Comparison of ENCODE assay signal across 1 cellular context in genomic region chr1:167223144-167224103, GRCh38.
TF ChIP-seq lines count a peak whose summit lies in the region.

No MANE protein-coding gene starts in this region.

TF ChIP-seq in HEK293, 187 proteins besides CTCF, POLR2A, EP300 and RAD21 (continued from another document and continues in another):
- TF ChIP-seq, protein P1, sequence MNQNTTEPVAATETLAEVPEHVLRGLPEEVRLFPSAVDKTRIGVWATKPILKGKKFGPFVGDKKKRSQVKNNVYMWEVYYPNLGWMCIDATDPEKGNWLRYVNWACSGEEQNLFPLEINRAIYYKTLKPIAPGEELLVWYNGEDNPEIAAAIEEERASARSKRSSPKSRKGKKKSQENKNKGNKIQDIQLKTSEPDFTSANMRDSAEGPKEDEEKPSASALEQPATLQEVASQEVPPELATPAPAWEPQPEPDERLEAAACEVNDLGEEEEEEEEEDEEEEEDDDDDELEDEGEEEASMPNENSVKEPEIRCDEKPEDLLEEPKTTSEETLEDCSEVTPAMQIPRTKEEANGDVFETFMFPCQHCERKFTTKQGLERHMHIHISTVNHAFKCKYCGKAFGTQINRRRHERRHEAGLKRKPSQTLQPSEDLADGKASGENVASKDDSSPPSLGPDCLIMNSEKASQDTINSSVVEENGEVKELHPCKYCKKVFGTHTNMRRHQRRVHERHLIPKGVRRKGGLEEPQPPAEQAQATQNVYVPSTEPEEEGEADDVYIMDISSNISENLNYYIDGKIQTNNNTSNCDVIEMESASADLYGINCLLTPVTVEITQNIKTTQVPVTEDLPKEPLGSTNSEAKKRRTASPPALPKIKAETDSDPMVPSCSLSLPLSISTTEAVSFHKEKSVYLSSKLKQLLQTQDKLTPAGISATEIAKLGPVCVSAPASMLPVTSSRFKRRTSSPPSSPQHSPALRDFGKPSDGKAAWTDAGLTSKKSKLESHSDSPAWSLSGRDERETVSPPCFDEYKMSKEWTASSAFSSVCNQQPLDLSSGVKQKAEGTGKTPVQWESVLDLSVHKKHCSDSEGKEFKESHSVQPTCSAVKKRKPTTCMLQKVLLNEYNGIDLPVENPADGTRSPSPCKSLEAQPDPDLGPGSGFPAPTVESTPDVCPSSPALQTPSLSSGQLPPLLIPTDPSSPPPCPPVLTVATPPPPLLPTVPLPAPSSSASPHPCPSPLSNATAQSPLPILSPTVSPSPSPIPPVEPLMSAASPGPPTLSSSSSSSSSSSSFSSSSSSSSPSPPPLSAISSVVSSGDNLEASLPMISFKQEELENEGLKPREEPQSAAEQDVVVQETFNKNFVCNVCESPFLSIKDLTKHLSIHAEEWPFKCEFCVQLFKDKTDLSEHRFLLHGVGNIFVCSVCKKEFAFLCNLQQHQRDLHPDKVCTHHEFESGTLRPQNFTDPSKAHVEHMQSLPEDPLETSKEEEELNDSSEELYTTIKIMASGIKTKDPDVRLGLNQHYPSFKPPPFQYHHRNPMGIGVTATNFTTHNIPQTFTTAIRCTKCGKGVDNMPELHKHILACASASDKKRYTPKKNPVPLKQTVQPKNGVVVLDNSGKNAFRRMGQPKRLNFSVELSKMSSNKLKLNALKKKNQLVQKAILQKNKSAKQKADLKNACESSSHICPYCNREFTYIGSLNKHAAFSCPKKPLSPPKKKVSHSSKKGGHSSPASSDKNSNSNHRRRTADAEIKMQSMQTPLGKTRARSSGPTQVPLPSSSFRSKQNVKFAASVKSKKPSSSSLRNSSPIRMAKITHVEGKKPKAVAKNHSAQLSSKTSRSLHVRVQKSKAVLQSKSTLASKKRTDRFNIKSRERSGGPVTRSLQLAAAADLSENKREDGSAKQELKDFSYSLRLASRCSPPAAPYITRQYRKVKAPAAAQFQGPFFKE (tag by site-specific recombination; IDR thresholded peaks at IDR 0.05; ENCODE audit: borderline replicate concordance), result no peak
- TF ChIP-seq ZNF610 (tag by site-specific recombination; IDR thresholded peaks at IDR 0.05; ENCODE audit: borderline replicate concordance) (no peak), ZBTB11 (tag by site-specific recombination; conservative IDR thresholded peaks at IDR 0.05; ENCODE audit: low read depth) (no peak), ZNF404 (tag by site-specific recombination; IDR thresholded peaks at IDR 0.05) (no peak), GLIS1 (tag by site-specific recombination; IDR thresholded peaks at IDR 0.05) (no peak), KLF1 (tag by site-specific recombination; IDR thresholded peaks at IDR 0.05) (no peak), ZNF239 (tag by site-specific recombination; IDR thresholded peaks at IDR 0.05) (no peak), AEBP2 (tag by site-specific recombination; IDR thresholded peaks at IDR 0.05; ENCODE audit: borderline replicate concordance) (no peak), ZNF114 (tag by site-specific recombination; IDR thresholded peaks at IDR 0.05) (no peak), ZNF785 (tag by site-specific recombination; IDR thresholded peaks at IDR 0.05) (no peak), GLIS2 (tag by site-specific recombination; IDR thresholded peaks at IDR 0.05) (no peak), MYNN (tag by site-specific recombination; IDR thresholded peaks at IDR 0.05; ENCODE audit: borderline replicate concordance) (no peak), MEIS1 (CRISPR knock-in tag; IDR thresholded peaks at IDR 0.05; ENCODE audit: borderline replicate concordance) (peak; percentile 96), ZFHX2 (tag by site-specific recombination; conservative IDR thresholded peaks at IDR 0.05) (no peak), REST (tag by site-specific recombination; IDR thresholded peaks at IDR 0.05) (no peak), ZNF132 (tag by site-specific recombination; IDR thresholded peaks at IDR 0.05; ENCODE audit: borderline replicate concordance) (no peak), ZNF324 (tag by site-specific recombination; IDR thresholded peaks at IDR 0.05) (peak; percentile 58; the same call in 1 of the 2 replicates), ZNF138 (tag by site-specific recombination; IDR thresholded peaks at IDR 0.05; ENCODE audit: borderline replicate concordance) (no peak), ZNF266 (tag by site-specific recombination; IDR thresholded peaks at IDR 0.05; ENCODE audit: low read depth) (no peak), KLF16 (tag by site-specific recombination; IDR thresholded peaks at IDR 0.05) (no peak), ZNF560 (tag by site-specific recombination; IDR thresholded peaks at IDR 0.05; ENCODE audit: borderline replicate concordance) (no peak), ZNF544 (tag by site-specific recombination; IDR thresholded peaks at IDR 0.05) (no peak), ZNF18 (tag by site-specific recombination; IDR thresholded peaks at IDR 0.05) (peak; percentile 87), ZNF529 (tag by site-specific recombination; IDR thresholded peaks at IDR 0.05; ENCODE audit: insufficient replicate concordance) (no peak)
- TF ChIP-seq, protein P2, sequence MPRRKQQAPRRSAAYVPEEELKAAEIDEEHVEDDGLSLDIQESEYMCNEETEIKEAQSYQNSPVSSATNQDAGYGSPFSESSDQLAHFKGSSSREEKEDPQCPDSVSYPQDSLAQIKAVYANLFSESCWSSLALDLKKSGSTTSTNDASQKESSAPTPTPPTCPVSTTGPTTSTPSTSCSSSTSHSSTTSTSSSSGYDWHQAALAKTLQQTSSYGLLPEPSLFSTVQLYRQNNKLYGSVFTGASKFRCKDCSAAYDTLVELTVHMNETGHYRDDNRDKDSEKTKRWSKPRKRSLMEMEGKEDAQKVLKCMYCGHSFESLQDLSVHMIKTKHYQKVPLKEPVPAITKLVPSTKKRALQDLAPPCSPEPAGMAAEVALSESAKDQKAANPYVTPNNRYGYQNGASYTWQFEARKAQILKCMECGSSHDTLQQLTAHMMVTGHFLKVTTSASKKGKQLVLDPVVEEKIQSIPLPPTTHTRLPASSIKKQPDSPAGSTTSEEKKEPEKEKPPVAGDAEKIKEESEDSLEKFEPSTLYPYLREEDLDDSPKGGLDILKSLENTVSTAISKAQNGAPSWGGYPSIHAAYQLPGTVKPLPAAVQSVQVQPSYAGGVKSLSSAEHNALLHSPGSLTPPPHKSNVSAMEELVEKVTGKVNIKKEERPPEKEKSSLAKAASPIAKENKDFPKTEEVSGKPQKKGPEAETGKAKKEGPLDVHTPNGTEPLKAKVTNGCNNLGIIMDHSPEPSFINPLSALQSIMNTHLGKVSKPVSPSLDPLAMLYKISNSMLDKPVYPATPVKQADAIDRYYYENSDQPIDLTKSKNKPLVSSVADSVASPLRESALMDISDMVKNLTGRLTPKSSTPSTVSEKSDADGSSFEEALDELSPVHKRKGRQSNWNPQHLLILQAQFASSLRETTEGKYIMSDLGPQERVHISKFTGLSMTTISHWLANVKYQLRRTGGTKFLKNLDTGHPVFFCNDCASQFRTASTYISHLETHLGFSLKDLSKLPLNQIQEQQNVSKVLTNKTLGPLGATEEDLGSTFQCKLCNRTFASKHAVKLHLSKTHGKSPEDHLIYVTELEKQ (tag by site-specific recombination; IDR thresholded peaks at IDR 0.05; ENCODE audit: borderline replicate concordance), result peak; percentile 84
- TF ChIP-seq, protein P3, sequence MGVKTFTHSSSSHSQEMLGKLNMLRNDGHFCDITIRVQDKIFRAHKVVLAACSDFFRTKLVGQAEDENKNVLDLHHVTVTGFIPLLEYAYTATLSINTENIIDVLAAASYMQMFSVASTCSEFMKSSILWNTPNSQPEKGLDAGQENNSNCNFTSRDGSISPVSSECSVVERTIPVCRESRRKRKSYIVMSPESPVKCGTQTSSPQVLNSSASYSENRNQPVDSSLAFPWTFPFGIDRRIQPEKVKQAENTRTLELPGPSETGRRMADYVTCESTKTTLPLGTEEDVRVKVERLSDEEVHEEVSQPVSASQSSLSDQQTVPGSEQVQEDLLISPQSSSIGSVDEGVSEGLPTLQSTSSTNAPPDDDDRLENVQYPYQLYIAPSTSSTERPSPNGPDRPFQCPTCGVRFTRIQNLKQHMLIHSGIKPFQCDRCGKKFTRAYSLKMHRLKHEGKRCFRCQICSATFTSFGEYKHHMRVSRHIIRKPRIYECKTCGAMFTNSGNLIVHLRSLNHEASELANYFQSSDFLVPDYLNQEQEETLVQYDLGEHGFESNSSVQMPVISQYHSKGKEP (tag by site-specific recombination; IDR thresholded peaks at IDR 0.05), result peak; percentile 43
